In genomic region chr21:44534688-44535087, GRCh38 we compare ENCODE assay signal across 19 cellular contexts. TPM values are rescaled to one million over a fixed set of nuclear protein-coding genes. Genes with fewer than 3 reads are reported as not detected.
DNase-seq lines count a peak whose midpoint lies in the region; ATAC-seq and TF ChIP-seq lines count a peak whose summit lies in the region.
"Had no signal": no experiment of that assay in that cellular context is flagged by ENCODE, and none has a peak within 500 bp of the region (broad histone marks: within the 10 kb centered on the region; RNA-seq: fewer than 3 reads in every experiment).

No MANE protein-coding gene starts in this region.

- no peaks in the 10 kb centered on the region for H3K9me3 Mint-ChIP-seq in activated naive CD4-positive, alpha-beta T cell treated with anti-CD3 and anti-CD28 coated beads, Interleukin-2, amount 50 U/mL, for 24 hours
- H3K9me3 Mint-ChIP-seq in activated T-helper 17 cell treated with anti-CD3 and anti-CD28 coated beads, Interleukin-2, amount 50 U/mL, for 72 hours, result no peaks in the 10 kb centered on the region
- H3K9me3 Mint-ChIP-seq in neural crest cell, result peaks cover 6% of the 10 kb centered on the region
- no peaks in the 10 kb centered on the region for H3K9me3 Mint-ChIP-seq in stimulated activated naive CD8-positive, alpha-beta T cell treated with anti-CD3 and anti-CD28 coated beads, Interleukin-15, amount 100 ng/mL, for 72 hours

- DNase-seq in activated naive CD4-positive, alpha-beta T cell (lab: John Stamatoyannopoulos, UW), result no peak
- DNase-seq in neural crest cell (ENCODE audit: low read depth, low spot score) (no peak), A673 (ENCODE audit: low spot score) (no peak)
- no peak for DNase-seq in stimulated activated naive CD8-positive, alpha-beta T cell treated with anti-CD3 and anti-CD28 coated beads, Interleukin-15, amount 100 ng/mL, for 72 hours
- DNase-seq: AML-193, KG1, NCI-H1417 treated with DMSO at 0.1 percent for 48 hours, NCI-H187 treated with DMSO at 0.1 percent for 48 hours, NCI-H2227 treated with DMSO at 0.1 percent for 48 hours, NCI-H510A treated with DMSO at 0.1 percent for 48 hours, NCI-H774, OCI-M1, SHP77 had no signal

- H3K4me1 Mint-ChIP-seq in activated naive CD4-positive, alpha-beta T cell treated with anti-CD3 and anti-CD28 coated beads, Interleukin-2, amount 50 U/mL, for 24 hours, result no peaks in the 10 kb centered on the region
- H3K4me1 Mint-ChIP-seq in activated T-helper 17 cell treated with anti-CD3 and anti-CD28 coated beads, Interleukin-2, amount 50 U/mL, for 72 hours, result no peaks in the 10 kb centered on the region
- no peaks in the 10 kb centered on the region for H3K4me1 Mint-ChIP-seq in neural crest cell
- H3K4me1 Mint-ChIP-seq in stimulated activated naive CD8-positive, alpha-beta T cell treated with anti-CD3 and anti-CD28 coated beads, Interleukin-15, amount 100 ng/mL, for 72 hours, result no peaks in the 10 kb centered on the region

- H3K27ac ChIP-seq in A673 (ENCODE audit: low read depth, low read length, poor library complexity, severe bottlenecking), result no peak overlapping the region
- H3K27ac ChIP-seq: C4-2B had no signal

- no peaks in the 10 kb centered on the region for H3K27me3 Mint-ChIP-seq in activated naive CD4-positive, alpha-beta T cell treated with anti-CD3 and anti-CD28 coated beads, Interleukin-2, amount 50 U/mL, for 24 hours
- H3K27me3 Mint-ChIP-seq in activated T-helper 17 cell treated with anti-CD3 and anti-CD28 coated beads, Interleukin-2, amount 50 U/mL, for 72 hours, result peaks cover 8% of the 10 kb centered on the region
- no peaks in the 10 kb centered on the region for H3K27me3 Mint-ChIP-seq in neural crest cell (ENCODE audit: low read depth)
- H3K27me3 Mint-ChIP-seq in stimulated activated naive CD8-positive, alpha-beta T cell treated with anti-CD3 and anti-CD28 coated beads, Interleukin-15, amount 100 ng/mL, for 72 hours, result no peaks in the 10 kb centered on the region

- H3K4me1 ChIP-seq in A673 (ENCODE audit: insufficient read depth, low read length, poor library complexity, severe bottlenecking), result no peaks in the 10 kb centered on the region

- intact Hi-C loops in A673 (cut with micrococcal nuclease; ENCODE audit: unreplicated experiment), result no loop called here

- H3K27ac Mint-ChIP-seq in activated naive CD4-positive, alpha-beta T cell treated with anti-CD3 and anti-CD28 coated beads, Interleukin-2, amount 50 U/mL, for 24 hours, result peak overlapping the region; percentile 41
- no peak overlapping the region for H3K27ac Mint-ChIP-seq in activated T-helper 17 cell treated with anti-CD3 and anti-CD28 coated beads, Interleukin-2, amount 50 U/mL, for 72 hours
- peak overlapping the region; percentile 50 for H3K27ac Mint-ChIP-seq in neural crest cell (ENCODE audit: unreplicated experiment)
- H3K27ac Mint-ChIP-seq in stimulated activated naive CD8-positive, alpha-beta T cell treated with anti-CD3 and anti-CD28 coated beads, Interleukin-15, amount 100 ng/mL, for 72 hours, result peak overlapping the region in 1 of 2 donors; percentile 52

- ATAC-seq in activated T-helper 17 cell treated with anti-CD3 and anti-CD28 coated beads, Interleukin-2, amount 50 U/mL, for 72 hours (replicated peaks), result peak; percentile 95
- ATAC-seq in stimulated activated naive CD8-positive, alpha-beta T cell treated with anti-CD3 and anti-CD28 coated beads, Interleukin-15, amount 100 ng/mL, for 72 hours, result peak; percentile 39
- no peak for ATAC-seq in GM21381 (IDR thresholded peaks at IDR 0.05; ENCODE audit: unreplicated experiment)
- ATAC-seq: HepG2 had no signal

- H3K4me3 Mint-ChIP-seq in activated naive CD4-positive, alpha-beta T cell treated with anti-CD3 and anti-CD28 coated beads, Interleukin-2, amount 50 U/mL, for 24 hours, result no peak overlapping the region
- H3K4me3 Mint-ChIP-seq in activated T-helper 17 cell treated with anti-CD3 and anti-CD28 coated beads, Interleukin-2, amount 50 U/mL, for 72 hours, result no peak overlapping the region
- H3K4me3 Mint-ChIP-seq in neural crest cell, result no peak overlapping the region
- no peak overlapping the region for H3K4me3 Mint-ChIP-seq in stimulated activated naive CD8-positive, alpha-beta T cell treated with anti-CD3 and anti-CD28 coated beads, Interleukin-15, amount 100 ng/mL, for 72 hours

- POLR2A ChIA-PET in A673 (lab: Charles Lee; ENCODE audit: low non-redundant PET), result no interaction called here

- H3K4me3 ChIP-seq in A673 (ENCODE audit: low read depth, low read length, poor library complexity, severe bottlenecking), result no peak overlapping the region

- no peaks in the 10 kb centered on the region for H3K36me3 ChIP-seq in A673 (ENCODE audit: insufficient read depth, low read length, poor library complexity, severe bottlenecking)

- H3K9me3 ChIP-seq in A673 (ENCODE audit: low read depth, low read length, poor library complexity, severe bottlenecking), result no peaks in the 10 kb centered on the region

- no peaks in the 10 kb centered on the region for H3K27me3 ChIP-seq in A673 (replicated peaks; ENCODE audit: insufficient read depth, low read depth, low read length, poor library complexity)

- CTCF ChIA-PET in A673 (lab: Charles Lee), result no interaction called here

- H3K36me3 Mint-ChIP-seq in activated naive CD4-positive, alpha-beta T cell treated with anti-CD3 and anti-CD28 coated beads, Interleukin-2, amount 50 U/mL, for 24 hours, result no peaks in the 10 kb centered on the region
- no peaks in the 10 kb centered on the region for H3K36me3 Mint-ChIP-seq in activated T-helper 17 cell treated with anti-CD3 and anti-CD28 coated beads, Interleukin-2, amount 50 U/mL, for 72 hours (ENCODE audit: low read depth)
- H3K36me3 Mint-ChIP-seq in neural crest cell (ENCODE audit: low read depth), result no peaks in the 10 kb centered on the region

- TF ChIP-seq CTCF in neural crest cell (conservative IDR thresholded peaks at IDR 0.05), result no peak
- TF ChIP-seq CTCF in A673 (conservative IDR thresholded peaks at IDR 0.05; ENCODE audit: low read depth, low read length), result no peak

- BruUV-seq in A673 (replicated peaks; lab: Mats Ljungman, UMichigan), result no TSS peak

RNA-seq across cellular contexts. Expression of gene KRTAP10-1, which starts 5.3 kb away (rescaled TPM):
- not detected for total RNA-seq in activated T-helper 17 cell treated with anti-CD3 and anti-CD28 coated beads, Interleukin-2, amount 50 U/mL, for 72 hours
- total RNA-seq in neural crest cell (not detected in 2 replicates), A673 (2021) (0.28 and 0.47 TPM in 2 replicates)
- total RNA-seq: H7, HepG2 had no signal

RNA-seq across cellular contexts. Expression of gene KRTAP10-2, which starts 16.6 kb away (rescaled TPM):
- not detected for total RNA-seq in activated T-helper 17 cell treated with anti-CD3 and anti-CD28 coated beads, Interleukin-2, amount 50 U/mL, for 72 hours
- total RNA-seq in neural crest cell, result not detected in 2 replicates
- 0.26 and 0.69 TPM in 2 replicates for total RNA-seq in A673 (2021)
- total RNA-seq: H7, HepG2 had no signal

RNA-seq across cellular contexts. Expression of gene KRTAP10-3, which starts 23.9 kb away (rescaled TPM):
- not detected for total RNA-seq in activated T-helper 17 cell treated with anti-CD3 and anti-CD28 coated beads, Interleukin-2, amount 50 U/mL, for 72 hours
- total RNA-seq in neural crest cell, result not detected in 2 replicates
- 0.62 TPM in 1 of 2 replicates, not detected in the other for total RNA-seq in A673 (2021)
- total RNA-seq: H7, HepG2 had no signal

RNA-seq across cellular contexts. Expression of gene KRTAP10-4, which starts 38.8 kb away (rescaled TPM):
- not detected for total RNA-seq in activated T-helper 17 cell treated with anti-CD3 and anti-CD28 coated beads, Interleukin-2, amount 50 U/mL, for 72 hours
- total RNA-seq in neural crest cell (not detected in 2 replicates), A673 (2021) (not detected in 2 replicates)
- total RNA-seq: H7, HepG2 had no signal

RNA-seq across cellular contexts. Expression of gene KRTAP10-5, which starts 45.7 kb away (rescaled TPM):
- total RNA-seq in activated T-helper 17 cell treated with anti-CD3 and anti-CD28 coated beads, Interleukin-2, amount 50 U/mL, for 72 hours, result not detected
- not detected in 2 replicates for total RNA-seq in neural crest cell
- total RNA-seq in A673 (2021), result 0.33 TPM in 1 of 2 replicates, not detected in the other
- total RNA-seq: H7, HepG2 had no signal
